1 cellular context compared by ENCODE assay signal in genomic region chr12:110677982-110678381, GRCh38.
TF ChIP-seq lines count a peak whose summit lies in the region.

No MANE protein-coding gene starts in this region.

TF ChIP-seq in K562, 482 proteins besides CTCF, POLR2A, EP300 and RAD21 (continued from another document):
- peak; percentile 67 for TF ChIP-seq ZFP36 (IDR thresholded peaks at IDR 0.05; ENCODE audit: low read depth, low read length, partially characterized antibody)
- TF ChIP-seq, protein P1, sequence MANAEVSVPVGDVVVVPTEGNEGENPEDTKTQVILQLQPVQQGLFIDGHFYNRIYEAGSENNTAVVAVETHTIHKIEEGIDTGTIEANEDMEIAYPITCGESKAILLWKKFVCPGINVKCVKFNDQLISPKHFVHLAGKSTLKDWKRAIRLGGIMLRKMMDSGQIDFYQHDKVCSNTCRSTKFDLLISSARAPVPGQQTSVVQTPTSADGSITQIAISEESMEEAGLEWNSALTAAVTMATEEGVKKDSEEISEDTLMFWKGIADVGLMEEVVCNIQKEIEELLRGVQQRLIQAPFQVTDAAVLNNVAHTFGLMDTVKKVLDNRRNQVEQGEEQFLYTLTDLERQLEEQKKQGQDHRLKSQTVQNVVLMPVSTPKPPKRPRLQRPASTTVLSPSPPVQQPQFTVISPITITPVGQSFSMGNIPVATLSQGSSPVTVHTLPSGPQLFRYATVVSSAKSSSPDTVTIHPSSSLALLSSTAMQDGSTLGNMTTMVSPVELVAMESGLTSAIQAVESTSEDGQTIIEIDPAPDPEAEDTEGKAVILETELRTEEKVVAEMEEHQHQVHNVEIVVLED (CRISPR knock-in tag; IDR thresholded peaks at IDR 0.05) = no peak
